In the genomic region with DNA sequence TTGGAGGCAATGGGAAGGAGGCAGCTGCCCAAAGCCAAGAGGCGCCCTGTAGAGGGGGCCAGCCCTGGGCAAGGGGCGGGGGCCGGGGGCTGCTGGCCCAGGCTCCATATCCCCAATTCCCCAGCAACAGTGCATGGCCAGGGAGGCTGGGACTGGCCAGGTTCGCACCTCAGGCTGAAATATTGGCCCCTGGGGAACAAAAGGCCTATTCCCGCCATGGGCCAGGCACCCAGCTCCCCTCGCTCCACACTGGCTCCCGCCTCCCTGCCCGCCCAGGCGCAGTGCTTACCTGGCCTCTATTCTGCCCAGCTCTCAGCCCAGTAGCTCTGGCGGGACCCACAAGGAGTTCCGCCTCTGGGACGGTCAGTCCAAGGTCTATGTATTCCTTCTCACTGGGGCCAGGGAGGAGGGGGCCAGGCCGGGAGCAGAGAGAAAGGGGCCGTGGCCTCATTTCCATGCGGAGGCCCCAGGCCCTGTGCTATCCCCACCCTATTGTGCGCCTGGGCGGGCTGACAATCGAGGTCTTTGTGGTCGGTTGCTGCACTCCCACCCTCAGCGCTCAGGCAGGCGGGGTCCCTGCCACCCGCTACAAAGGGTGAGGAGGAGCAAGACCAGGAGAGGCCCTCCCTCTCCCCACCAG, we compare ENCODE assay signal across 20 cellular contexts.
DNase-seq lines count a peak whose midpoint lies in the region; ATAC-seq and TF ChIP-seq lines count a peak whose summit lies in the region.
"Had no signal": no experiment of that assay in that cellular context is flagged by ENCODE, and none has a peak within 500 bp of the region (broad histone marks: within the 10 kb centered on the region; RNA-seq: fewer than 3 reads in every experiment).

No MANE protein-coding gene starts in this region.

- no peak for ATAC-seq in stimulated activated memory B cell treated with anti-CD40 and anti-IgM and Interleukin-4, amounts not matched to agents 10 μg/mL and 1 μg/mL and 100 μg/mL, for 72 hours
- ATAC-seq in stimulated activated naive CD8-positive, alpha-beta T cell treated with anti-CD3 and anti-CD28 coated beads, Interleukin-15, amount 100 ng/mL, for 72 hours: no peak
- ATAC-seq: Right ventricle myocardium inferior had no signal

- peaks cover 6% of the 10 kb centered on the region for H3K4me1 Mint-ChIP-seq in nephron progenitor cell
- H3K4me1 Mint-ChIP-seq in stimulated activated memory B cell treated with anti-CD40 and anti-IgM and Interleukin-4, amounts not matched to agents 10 μg/mL and 1 μg/mL and 100 μg/mL, for 72 hours: peaks cover 37% of the 10 kb centered on the region
- peaks cover 31% of the 10 kb centered on the region for H3K4me1 Mint-ChIP-seq in stimulated activated naive CD8-positive, alpha-beta T cell treated with anti-CD3 and anti-CD28 coated beads, Interleukin-15, amount 100 ng/mL, for 72 hours

- peaks cover 73% of the 10 kb centered on the region for H3K27me3 ChIP-seq in brain microvascular endothelial cell (replicated peaks)

- TF ChIP-seq CTCF in nephron progenitor cell (IDR thresholded peaks at IDR 0.05): no peak
- no peak for TF ChIP-seq CTCF in brain microvascular endothelial cell (IDR thresholded peaks at IDR 0.05; ENCODE audit: low read depth, low read length, missing control alignments)

- peaks cover 90% of the 10 kb centered on the region for H3K27me3 Mint-ChIP-seq in nephron progenitor cell (ENCODE audit: low read depth, poor library complexity)
- peaks cover 77% of the 10 kb centered on the region for H3K27me3 Mint-ChIP-seq in stimulated activated memory B cell treated with anti-CD40 and anti-IgM and Interleukin-4, amounts not matched to agents 10 μg/mL and 1 μg/mL and 100 μg/mL, for 72 hours
- H3K27me3 Mint-ChIP-seq in stimulated activated naive CD8-positive, alpha-beta T cell treated with anti-CD3 and anti-CD28 coated beads, Interleukin-15, amount 100 ng/mL, for 72 hours: peaks cover 90% of the 10 kb centered on the region

- no peaks in the 10 kb centered on the region for H3K36me3 ChIP-seq in brain microvascular endothelial cell (replicated peaks)
- H3K36me3 ChIP-seq: SJSA1 had no signal

- peak; percentile 60 for DNase-seq in ELF-1 (ENCODE audit: low read depth, low spot score)
- DNase-seq in NCI-H526 treated with DMSO at 0.1 percent for 48 hours (lab: John Stamatoyannopoulos, UW): peak; percentile 32
- peak; percentile 29 for DNase-seq in nephron progenitor cell
- DNase-seq in brain microvascular endothelial cell: no peak
- DNase-seq in activated effector memory CD4-positive, alpha-beta T cell treated with anti-CD3 and anti-CD28 coated beads, Interleukin-2, amount 50 U/mL, for 16 hours: no peak
- DNase-seq in stimulated activated naive CD8-positive, alpha-beta T cell treated with anti-CD3 and anti-CD28 coated beads, Interleukin-15, amount 100 ng/mL, for 72 hours: no peak
- DNase-seq: CD8-positive, alpha-beta memory T cell; DMS53; EL; MM.1S; NCI-H1048; NCI-H1417 treated with DMSO at 0.1 percent for 48 hours; NCI-H187; NCI-H2107; NCI-H82 had no signal

- H3K27ac Mint-ChIP-seq in nephron progenitor cell: no peak overlapping the region
- no peak overlapping the region for H3K27ac Mint-ChIP-seq in stimulated activated memory B cell treated with anti-CD40 and anti-IgM and Interleukin-4, amounts not matched to agents 10 μg/mL and 1 μg/mL and 100 μg/mL, for 72 hours
- H3K27ac Mint-ChIP-seq in stimulated activated naive CD8-positive, alpha-beta T cell treated with anti-CD3 and anti-CD28 coated beads, Interleukin-15, amount 100 ng/mL, for 72 hours: no peak overlapping the region
- H3K27ac Mint-ChIP-seq: CD8-positive, alpha-beta memory T cell had no signal

- no peak overlapping the region for H3K4me3 ChIP-seq in brain microvascular endothelial cell (ENCODE audit: low read depth, low read length)
- H3K4me3 ChIP-seq: K562, SJSA1 had no signal

- H3K27ac ChIP-seq in brain microvascular endothelial cell: no peak overlapping the region
- H3K27ac ChIP-seq: C4-2B, SJSA1 had no signal

- no peaks in the 10 kb centered on the region for H3K9me3 Mint-ChIP-seq in nephron progenitor cell
- H3K9me3 Mint-ChIP-seq in stimulated activated memory B cell treated with anti-CD40 and anti-IgM and Interleukin-4, amounts not matched to agents 10 μg/mL and 1 μg/mL and 100 μg/mL, for 72 hours: peaks cover 2% of the 10 kb centered on the region
- H3K9me3 Mint-ChIP-seq in stimulated activated naive CD8-positive, alpha-beta T cell treated with anti-CD3 and anti-CD28 coated beads, Interleukin-15, amount 100 ng/mL, for 72 hours: no peaks in the 10 kb centered on the region

- no peak overlapping the region for H3K4me3 Mint-ChIP-seq in nephron progenitor cell
- H3K4me3 Mint-ChIP-seq in stimulated activated memory B cell treated with anti-CD40 and anti-IgM and Interleukin-4, amounts not matched to agents 10 μg/mL and 1 μg/mL and 100 μg/mL, for 72 hours: peak overlapping the region; percentile 11
- H3K4me3 Mint-ChIP-seq in stimulated activated naive CD8-positive, alpha-beta T cell treated with anti-CD3 and anti-CD28 coated beads, Interleukin-15, amount 100 ng/mL, for 72 hours: no peak overlapping the region
- H3K4me3 Mint-ChIP-seq: CD8-positive, alpha-beta memory T cell had no signal

- in situ Hi-C loops in brain microvascular endothelial cell (cut with HindIII; ENCODE audit: low pct_ligation_motif_present, low sequenced_read_pairs): no loop called here

- H3K36me3 Mint-ChIP-seq in nephron progenitor cell (ENCODE audit: low read depth): no peaks in the 10 kb centered on the region
- H3K36me3 Mint-ChIP-seq in stimulated activated memory B cell treated with anti-CD40 and anti-IgM and Interleukin-4, amounts not matched to agents 10 μg/mL and 1 μg/mL and 100 μg/mL, for 72 hours: no peaks in the 10 kb centered on the region
- H3K36me3 Mint-ChIP-seq: CD8-positive, alpha-beta memory T cell had no signal

Comparison
In these comparisons a context has a peak if more than half of its experiments do, and no peak if none do; other contexts are left out.
1. DNase-seq: peak in ELF-1 (single experiment), NCI-H526 treated with DMSO at 0.1 percent for 48 hours (single experiment) and nephron progenitor cell (single experiment); none in brain microvascular endothelial cell (single experiment), activated effector memory CD4-positive, alpha-beta T cell treated with anti-CD3 and anti-CD28 coated beads, Interleukin-2, amount 50 U/mL, for 16 hours (single experiment) and stimulated activated naive CD8-positive, alpha-beta T cell treated with anti-CD3 and anti-CD28 coated beads, Interleukin-15, amount 100 ng/mL, for 72 hours (0 of 2).